12 cellular contexts compared by ENCODE assay signal in genomic region chr19:49210108-49210900, GRCh38. TPM values are rescaled to one million over a fixed set of nuclear protein-coding genes. Genes with fewer than 3 reads are reported as not detected.
DNase-seq lines count a peak whose midpoint lies in the region; ATAC-seq and TF ChIP-seq lines count a peak whose summit lies in the region.
"Had no signal": no experiment of that assay in that cellular context is flagged by ENCODE, and none has a peak within 500 bp of the region (broad histone marks: within the 10 kb centered on the region; RNA-seq: fewer than 3 reads in every experiment).

No MANE protein-coding gene starts in this region.

- no peak for ATAC-seq in GM21737 (IDR thresholded peaks at IDR 0.05; ENCODE audit: unreplicated experiment)
- no peak for ATAC-seq in GM18498 (IDR thresholded peaks at IDR 0.05; ENCODE audit: unreplicated experiment)

- no peak overlapping the region for H3K27ac ChIP-seq in brain microvascular endothelial cell
- H3K27ac ChIP-seq: C4-2B had no signal

- peak; percentile 10 to 41 (median 18) for DNase-seq in stimulated activated naive CD4-positive, alpha-beta T cell (lab: John Stamatoyannopoulos, UW)
- DNase-seq in stimulated activated naive CD4-positive, alpha-beta T cell treated with Interleukin-2 at 50 U/mL for 16 hours (lab: John Stamatoyannopoulos, UW) = no peak
- no peak for DNase-seq in brain microvascular endothelial cell
- no peak for DNase-seq in mesothelial cell of epicardium (ENCODE audit: low spot score in 2 of 2, unreplicated experiment in 2 of 2)
- no peak for DNase-seq in NCI-H1105 (lab: John Stamatoyannopoulos, UW)
- no peak for DNase-seq in NCI-H1694 treated with DMSO at 0.1 percent for 48 hours (lab: John Stamatoyannopoulos, UW)

- peaks cover 15% of the 10 kb centered on the region for H3K36me3 Mint-ChIP-seq in mesothelial cell of epicardium

- in situ Hi-C loops in brain microvascular endothelial cell (cut with HindIII; ENCODE audit: low pct_ligation_motif_present, low sequenced_read_pairs) = no loop called here

- peak overlapping the region; percentile 40 for H3K4me3 Mint-ChIP-seq in mesothelial cell of epicardium

- H3K27me3 ChIP-seq in brain microvascular endothelial cell (replicated peaks) = no peaks in the 10 kb centered on the region

- H3K4me3 ChIP-seq in brain microvascular endothelial cell (ENCODE audit: low read depth, low read length) = peak overlapping the region; percentile 34

- peaks cover 33% of the 10 kb centered on the region for H3K36me3 ChIP-seq in brain microvascular endothelial cell (replicated peaks)

- peaks cover 9% of the 10 kb centered on the region for H3K4me1 Mint-ChIP-seq in mesothelial cell of epicardium

- H3K9me3 Mint-ChIP-seq in mesothelial cell of epicardium = no peaks in the 10 kb centered on the region
- H3K9me3 Mint-ChIP-seq: brain had no signal

- H3K27me3 Mint-ChIP-seq in mesothelial cell of epicardium (ENCODE audit: low read depth) = no peaks in the 10 kb centered on the region

- peak; percentile 30 for TF ChIP-seq CTCF in brain microvascular endothelial cell (IDR thresholded peaks at IDR 0.05; ENCODE audit: low read depth, low read length, missing control alignments)
- TF ChIP-seq CTCF in mesothelial cell of epicardium (IDR thresholded peaks at IDR 0.05; ENCODE audit: unreplicated experiment) = no peak

- H3K27ac Mint-ChIP-seq in mesothelial cell of epicardium = no peak overlapping the region

RNA-seq across cellular contexts. Expression of gene TRPM4, which starts 52.7 kb away (rescaled TPM):
- total RNA-seq in mesothelial cell of epicardium = 45.9 to 58.5 TPM (median 53.5 TPM) in 3 replicates

RNA-seq across cellular contexts. Expression of gene HRC, which starts 55.1 kb away (rescaled TPM):
- total RNA-seq in mesothelial cell of epicardium = 13.6 to 17.6 TPM (median 14.7 TPM) in 3 replicates
- total RNA-seq: HT1080, renal cortical epithelial cell had no signal

Comparison
In these comparisons a context has a peak if more than half of its experiments do, and no peak if none do; other contexts are left out.
1. DNase-seq: peak in stimulated activated naive CD4-positive, alpha-beta T cell (6 of 6); none in stimulated activated naive CD4-positive, alpha-beta T cell treated with Interleukin-2 at 50 U/mL for 16 hours (single experiment), brain microvascular endothelial cell (single experiment), mesothelial cell of epicardium (0 of 2), NCI-H1105 (single experiment) and NCI-H1694 treated with DMSO at 0.1 percent for 48 hours (single experiment).